ENCODE assay signal across 1 cellular context in the genomic region with DNA sequence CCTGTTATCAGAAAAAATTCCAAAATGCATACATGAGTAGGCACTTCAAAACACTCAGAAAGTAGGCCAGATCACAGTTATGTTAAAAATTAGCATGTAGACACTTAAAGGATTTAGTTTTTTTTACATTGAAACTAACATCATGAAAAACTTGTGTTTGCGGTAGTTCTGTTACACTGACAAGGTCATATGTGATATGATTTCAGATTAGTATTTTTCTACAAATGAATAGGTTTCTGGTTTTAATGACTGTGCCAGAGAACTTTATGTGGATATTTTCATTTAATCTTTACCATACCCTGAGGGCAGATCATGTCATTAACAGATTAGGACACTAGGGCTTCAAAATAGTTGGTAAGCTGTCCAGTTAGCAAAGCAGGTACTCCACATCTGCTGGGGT.
A peak's percentile ranks its signal among the peaks of the same experiment; 100 is the strongest.
TF ChIP-seq lines count a peak whose summit lies in the region.

No MANE protein-coding gene starts in this region.

TF ChIP-seq in HEK293, 187 proteins besides CTCF, POLR2A, EP300 and RAD21 (continued from another document):
- TF ChIP-seq, protein P1, sequence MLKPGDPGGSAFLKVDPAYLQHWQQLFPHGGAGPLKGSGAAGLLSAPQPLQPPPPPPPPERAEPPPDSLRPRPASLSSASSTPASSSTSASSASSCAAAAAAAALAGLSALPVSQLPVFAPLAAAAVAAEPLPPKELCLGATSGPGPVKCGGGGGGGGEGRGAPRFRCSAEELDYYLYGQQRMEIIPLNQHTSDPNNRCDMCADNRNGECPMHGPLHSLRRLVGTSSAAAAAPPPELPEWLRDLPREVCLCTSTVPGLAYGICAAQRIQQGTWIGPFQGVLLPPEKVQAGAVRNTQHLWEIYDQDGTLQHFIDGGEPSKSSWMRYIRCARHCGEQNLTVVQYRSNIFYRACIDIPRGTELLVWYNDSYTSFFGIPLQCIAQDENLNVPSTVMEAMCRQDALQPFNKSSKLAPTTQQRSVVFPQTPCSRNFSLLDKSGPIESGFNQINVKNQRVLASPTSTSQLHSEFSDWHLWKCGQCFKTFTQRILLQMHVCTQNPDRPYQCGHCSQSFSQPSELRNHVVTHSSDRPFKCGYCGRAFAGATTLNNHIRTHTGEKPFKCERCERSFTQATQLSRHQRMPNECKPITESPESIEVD (tag by site-specific recombination; IDR thresholded peaks at IDR 0.05) = peak; percentile 63; the same call in 1 of the 2 replicates
- TF ChIP-seq SP7 (tag by site-specific recombination; IDR thresholded peaks at IDR 0.05) = no peak
